In the genomic region with DNA sequence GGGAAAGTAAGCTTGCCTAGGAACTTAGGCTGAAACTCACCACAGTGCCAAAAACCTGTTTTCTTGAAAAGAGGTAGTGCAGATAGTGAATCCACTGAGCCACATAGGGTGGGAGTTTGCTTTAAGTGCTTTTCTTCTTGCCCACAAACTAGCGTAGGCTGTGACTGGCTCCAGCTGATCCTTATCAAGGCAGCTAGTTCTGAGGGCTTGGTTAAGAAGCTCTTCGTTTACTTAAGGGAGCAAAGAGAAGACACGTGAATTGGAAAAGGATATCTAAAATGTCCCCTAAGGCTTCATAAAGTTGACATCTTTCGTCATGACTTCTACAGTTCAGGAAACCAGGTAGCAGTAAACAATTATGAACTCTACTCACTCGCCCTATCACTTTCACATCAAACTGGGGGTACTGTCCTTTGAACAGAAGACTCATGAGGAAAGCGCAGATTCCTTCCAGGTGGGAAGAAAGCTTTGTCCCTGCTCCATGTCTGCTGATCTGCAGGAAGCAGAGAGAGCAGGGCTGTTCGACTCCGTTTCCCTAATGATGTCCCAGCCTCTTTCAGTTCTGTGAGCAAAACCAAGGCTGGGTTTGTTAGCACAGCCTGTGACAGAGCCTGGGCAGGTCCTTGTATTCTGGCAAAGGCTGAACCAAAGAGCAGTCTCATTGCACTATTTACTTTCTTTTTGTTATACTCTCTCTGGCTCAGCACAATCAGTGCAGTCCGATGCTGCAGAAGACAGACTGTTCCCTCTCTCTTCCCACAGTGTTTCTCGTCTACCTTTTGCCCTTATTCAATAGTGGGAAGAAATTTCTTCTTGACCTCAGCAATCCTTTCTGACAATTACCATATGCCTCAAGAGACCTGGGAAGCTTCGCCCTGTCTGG, we compare ENCODE assay signal across 10 cellular contexts.
DNase-seq lines count a peak whose midpoint lies in the region; ATAC-seq and TF ChIP-seq lines count a peak whose summit lies in the region.
"Had no signal": no experiment of that assay in that cellular context is flagged by ENCODE, and none has a peak within 500 bp of the region (broad histone marks: within the 10 kb centered on the region; RNA-seq: fewer than 3 reads in every experiment).

No MANE protein-coding gene starts in this region.

- peaks cover 8 to 20% (median 16%) of the 10 kb centered on the region in 3 donors for H3K4me1 Mint-ChIP-seq in CD8-positive, alpha-beta memory T cell

- H3K9me3 ChIP-seq in CD8-positive, alpha-beta memory T cell (ENCODE audit: low read length) = no peaks in the 10 kb centered on the region
- no peaks in the 10 kb centered on the region for H3K9me3 ChIP-seq in ascending aorta
- no peaks in the 10 kb centered on the region for H3K9me3 ChIP-seq in muscle layer of colon (ENCODE audit: low read length)

- peak overlapping the region in 5 of 7 donors; percentile 22 to 54 (median 37) for H3K4me3 Mint-ChIP-seq in CD8-positive, alpha-beta memory T cell

- CTCF ChIA-PET in CD8-positive, alpha-beta memory T cell (lab: Charles Lee) = interaction anchor here (0.9 to 3.0 kb wide), 4 partner anchors 10 to 515 kb away, joined by 3 to 15 read pairs (median 6); partner anchors contain the start of gene BCL2L14

- no peak overlapping the region for H3K27ac ChIP-seq in CD8-positive, alpha-beta memory T cell (ENCODE audit: low read depth, low read length)
- H3K27ac ChIP-seq in ascending aorta (peak overlapping the region; percentile 78 to 79), muscle layer of colon (ENCODE audit: low read depth, low read length) (peak overlapping the region; percentile 82)
- H3K27ac ChIP-seq: cardiac muscle cell had no signal

- ATAC-seq in HG02938 (IDR thresholded peaks at IDR 0.05; ENCODE audit: unreplicated experiment) = no peak

- peak overlapping the region; percentile 65 for H3K9ac ChIP-seq in muscle layer of colon (ENCODE audit: low read length)

- no peaks in the 10 kb centered on the region for H3K36me3 ChIP-seq in CD8-positive, alpha-beta memory T cell (ENCODE audit: insufficient read depth, low read length)
- no peaks in the 10 kb centered on the region for H3K36me3 ChIP-seq in ascending aorta
- H3K36me3 ChIP-seq in muscle layer of colon (ENCODE audit: insufficient read depth, low read length) = no peaks in the 10 kb centered on the region
- H3K36me3 ChIP-seq in H7 (replicated peaks; ENCODE audit: control insufficient read depth, insufficient read depth, low read length) = no peaks in the 10 kb centered on the region
- H3K36me3 ChIP-seq: cardiac muscle cell had no signal

- peaks cover 23% of the 10 kb centered on the region for H3K4me1 ChIP-seq in CD8-positive, alpha-beta memory T cell (ENCODE audit: insufficient read depth, low read length)
- peaks cover 0 to 18% of the 10 kb centered on the region in 2 donors for H3K4me1 ChIP-seq in ascending aorta
- H3K4me1 ChIP-seq in muscle layer of colon (ENCODE audit: insufficient read depth, low read length) = peaks cover 15% of the 10 kb centered on the region

- peaks cover 2 to 5% of the 10 kb centered on the region in 2 donors for H3K27me3 Mint-ChIP-seq in CD8-positive, alpha-beta memory T cell

- intact Hi-C loops in ascending aorta (cut with DNase I) = loop anchor here (10.0 kb wide), 2 partner anchors 779 to 1149 kb away; no protein-coding TSS in a partner anchor

- TF ChIP-seq CTCF in ascending aorta (IDR thresholded peaks at IDR 0.05) = no peak

- POLR2A ChIA-PET in CD8-positive, alpha-beta memory T cell (lab: Charles Lee) = no interaction called here

- H3K27ac Mint-ChIP-seq in CD8-positive, alpha-beta memory T cell = peak overlapping the region in 4 of 8 donors; percentile 12 to 62 (median 44)

- H3K4me3 ChIP-seq in CD8-positive, alpha-beta memory T cell (ENCODE audit: low read length) = peak overlapping the region; percentile 23
- no peak overlapping the region for H3K4me3 ChIP-seq in Jurkat, Clone E6-1 (ENCODE audit: low read length)
- H3K4me3 ChIP-seq in ascending aorta (peak overlapping the region; percentile 33 to 60), muscle layer of colon (ENCODE audit: low read depth in 1 of 2, low read length in 2 of 2) (peak overlapping the region; percentile 17 to 54), H7 (ENCODE audit: insufficient read depth, low read depth, low read length) (no peak overlapping the region)
- H3K4me3 ChIP-seq: cardiac muscle cell had no signal

- no peaks in the 10 kb centered on the region for H3K36me3 Mint-ChIP-seq in CD8-positive, alpha-beta memory T cell

- H3K9me3 Mint-ChIP-seq in CD8-positive, alpha-beta memory T cell = peaks cover 0 to 1% (median 0%) of the 10 kb centered on the region in 5 donors

- in situ Hi-C loops in ACHN (cut with HindIII; ENCODE audit: low pct_ligation_motif_present, low pct_unique_long_range_greater_than_20kb, low sequenced_read_pairs) = no loop called here

- peak in 1 of 5 donors; percentile 50 for DNase-seq in CD8-positive, alpha-beta memory T cell
- DNase-seq in Jurkat, Clone E6-1 (ENCODE audit: low read depth, low spot score) = peak; percentile 85
- DNase-seq in ascending aorta (ENCODE audit: low spot score in 2 of 2) (no peak), NCI-H2107 (lab: John Stamatoyannopoulos, UW) (no peak), H7 (no peak), ACHN (no peak)
- DNase-seq: left cardiac atrium had no signal

- H3K27me3 ChIP-seq in CD8-positive, alpha-beta memory T cell (ENCODE audit: insufficient read depth, low read length, poor library complexity, severe bottlenecking) = no peaks in the 10 kb centered on the region
- H3K27me3 ChIP-seq in ascending aorta (no peaks in the 10 kb centered on the region), muscle layer of colon (ENCODE audit: control insufficient read depth in 1 of 2, insufficient read depth in 2 of 2, low read length in 2 of 2) (no peaks in the 10 kb centered on the region), H7 (ENCODE audit: control insufficient read depth, insufficient read depth, low read length) (no peaks in the 10 kb centered on the region)
- H3K27me3 ChIP-seq: cardiac muscle cell had no signal

Comparison
In these comparisons a context has a peak if more than half of its experiments do, and no peak if none do; other contexts are left out.
1. H3K4me3 ChIP-seq: peak in CD8-positive, alpha-beta memory T cell (single experiment), ascending aorta (2 of 2) and muscle layer of colon (2 of 2); none in Jurkat, Clone E6-1 (single experiment) and H7 (single experiment).